In the genomic region with DNA sequence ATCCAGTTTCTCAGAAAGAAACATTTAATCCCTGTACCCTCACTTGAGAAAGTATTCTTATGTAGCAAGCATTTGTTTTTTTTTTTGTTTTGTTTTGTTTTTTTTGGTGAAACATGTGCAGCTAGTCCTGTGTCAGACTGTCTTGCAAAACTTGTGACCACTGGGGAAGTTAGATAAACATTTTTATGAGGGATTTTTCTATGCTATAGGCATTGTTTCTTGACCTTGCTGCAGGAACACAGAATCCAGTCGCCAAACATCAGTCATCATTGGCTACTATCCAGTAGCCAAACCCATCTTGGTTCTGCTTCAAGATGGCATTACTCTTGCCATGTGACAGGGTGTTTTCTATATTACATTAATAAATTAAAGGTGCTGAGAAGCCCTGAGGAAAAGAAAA, we compare ENCODE assay signal across 27 cellular contexts. TPM values are rescaled to one million over a fixed set of nuclear protein-coding genes. Genes with fewer than 3 reads are reported as not detected.
DNase-seq lines count a peak whose midpoint lies in the region; ATAC-seq and TF ChIP-seq lines count a peak whose summit lies in the region.
"Had no signal": no experiment of that assay in that cellular context is flagged by ENCODE, and none has a peak within 500 bp of the region (broad histone marks: within the 10 kb centered on the region; RNA-seq: fewer than 3 reads in every experiment).

No MANE protein-coding gene starts in this region.

- no peak for ATAC-seq in GM21717 (IDR thresholded peaks at IDR 0.05; ENCODE audit: unreplicated experiment)
- no peak for ATAC-seq in GM21515 (IDR thresholded peaks at IDR 0.05; ENCODE audit: unreplicated experiment)
- ATAC-seq: activated CD4-positive, alpha-beta T cell treated with anti-CD3 and anti-CD28 coated beads for 36 hours; effector memory CD8-positive, alpha-beta T cell; left ventricle myocardium superior; natural killer cell; stimulated activated naive B cell treated with anti-CD40 and anti-IgM and Interleukin-4, amounts not matched to agents 10 μg/mL and 1 μg/mL and 100 μg/mL, for 72 hours had no signal

- DNase-seq in GM04503 (ENCODE audit: low read depth) (peak; percentile 41), brain microvascular endothelial cell (peak; percentile 4), fibroblast of the aortic adventitia (ENCODE audit: low read depth) (peak; percentile 66), stromal cell of bone marrow (ENCODE audit: low read depth) (peak; percentile 55), germinal center (ENCODE audit: low spot score) (no peak)
- DNase-seq: activated CD4-positive, alpha-beta T cell treated with anti-CD3 and anti-CD28 coated beads for 36 hours; activated T-cell treated with anti-CD3 and anti-CD28 coated beads, Interleukin-2, amount 50 U/mL, for 24 hours; CD4-positive, alpha-beta T cell; effector memory CD8-positive, alpha-beta T cell; H7; left ventricle myocardium superior; midbrain; natural killer cell; NCI-H1930; NCI-H2227 treated with DMSO at 0.1 percent for 48 hours; stimulated activated CD4-positive, alpha-beta T cell treated with anti-CD3 and anti-CD28 coated beads, Interleukin-4, amount 100 ng/mL, for 24 hours; stimulated activated naive B cell treated with anti-CD40 and anti-IgM and Interleukin-4, amounts not matched to agents 10 μg/mL and 1 μg/mL and 100 μg/mL, for 72 hours; T-helper 2 cell had no signal

- H3K36me3 ChIP-seq in brain microvascular endothelial cell (replicated peaks) = no peaks in the 10 kb centered on the region
- H3K36me3 ChIP-seq: thoracic aorta had no signal

- H3K27ac ChIP-seq in brain microvascular endothelial cell = no peak overlapping the region
- H3K27ac ChIP-seq: coronary artery, KMS-11, RWPE1, SK-N-MC, thoracic aorta had no signal

- no peak for TF ChIP-seq CTCF in brain microvascular endothelial cell (IDR thresholded peaks at IDR 0.05; ENCODE audit: low read depth, low read length, missing control alignments)
- no peak for TF ChIP-seq CTCF in fibroblast of the aortic adventitia (IDR thresholded peaks at IDR 0.05; ENCODE audit: insufficient read depth, low read length)

- no peaks in the 10 kb centered on the region for H3K27me3 ChIP-seq in brain microvascular endothelial cell (replicated peaks)
- H3K27me3 ChIP-seq: vagina had no signal

- H3K4me3 ChIP-seq in brain microvascular endothelial cell (ENCODE audit: low read depth, low read length) (no peak overlapping the region), fibroblast of the aortic adventitia (ENCODE audit: low read depth, low read length) (no peak overlapping the region)
- H3K4me3 ChIP-seq: coronary artery, SK-N-MC, thoracic aorta had no signal

- in situ Hi-C loops in brain microvascular endothelial cell (cut with HindIII; ENCODE audit: low pct_ligation_motif_present, low sequenced_read_pairs) = no loop called here

RNA-seq across cellular contexts. Expression of a gene that starts 7.7 kb away (rescaled TPM):
- total RNA-seq in fibroblast of the aortic adventitia (ENCODE audit: low replicate concordance) = 48.2 and 69.6 TPM in 2 replicates
- total RNA-seq: activated CD8-positive, alpha-beta memory T cell treated with anti-CD3 and anti-CD28 coated beads for 36 hours had no signal
